ENCODE assay signal across 8 cellular contexts in the genomic region with DNA sequence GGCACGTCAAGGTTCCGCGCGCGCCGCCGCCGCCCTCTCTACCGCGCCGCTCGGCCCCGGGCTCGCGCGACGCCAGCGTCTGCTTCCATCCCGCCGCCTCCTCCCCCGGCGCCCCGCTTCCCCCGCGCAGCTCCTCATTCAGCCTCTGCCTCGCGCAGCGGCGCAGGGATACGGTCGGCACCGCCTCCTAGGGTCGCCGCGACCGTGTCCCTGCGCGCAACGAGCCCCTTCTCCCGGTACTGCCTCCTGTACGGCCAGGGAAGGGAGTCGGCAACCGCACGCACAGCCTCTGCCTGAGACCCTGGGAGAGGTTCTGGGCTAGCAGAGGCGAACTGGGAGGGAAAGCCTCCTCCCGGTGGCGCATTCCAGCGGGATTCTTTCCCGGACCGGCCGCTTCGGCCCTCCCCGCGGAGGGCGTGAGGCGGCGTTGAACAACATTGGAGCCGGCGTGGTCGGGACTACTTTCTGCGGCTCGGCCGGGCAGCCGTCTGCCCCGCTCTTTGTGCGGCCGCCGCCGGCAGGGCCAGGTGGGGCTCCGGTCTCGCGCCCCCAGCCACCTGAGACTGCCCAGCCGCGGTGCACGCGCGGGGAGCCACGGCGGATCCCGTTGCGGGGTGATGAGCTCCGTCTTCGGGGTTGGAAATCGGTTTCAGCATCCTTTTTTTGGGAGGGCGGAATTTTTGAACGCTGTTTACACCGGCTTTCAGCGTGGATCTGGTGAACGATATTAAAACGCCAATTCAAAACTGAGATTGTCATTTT. TPM values are rescaled to one million over a fixed set of nuclear protein-coding genes. Genes with fewer than 3 reads are reported as not detected.
DNase-seq lines count a peak whose midpoint lies in the region; ATAC-seq and TF ChIP-seq lines count a peak whose summit lies in the region.

A gene (minus strand): TSS at position 172 of the 762 bp plus-strand sequence. CDS start 309 bp downstream, outside the sequence.

- H3K36me3 ChIP-seq in testis (ENCODE audit: low read depth, missing control alignments), result no peaks in the 10 kb centered on the region

- peaks cover 63% of the 10 kb centered on the region for H3K27me3 Mint-ChIP-seq in activated naive CD8-positive, alpha-beta T cell treated with anti-CD3 and anti-CD28 coated beads, Interleukin-2, amount 10 ng/mL, durations not matched to agents 7 days and 5 days
- H3K27me3 Mint-ChIP-seq in osteocyte (ENCODE audit: unreplicated experiment), result no peaks in the 10 kb centered on the region

- H3K27me3 ChIP-seq in testis, result no peaks in the 10 kb centered on the region

- intact Hi-C loops in Right ventricle myocardium inferior (cut with DNase I), result loop anchor here (5.0 to 10.0 kb wide), 3 partner anchors 60 to 182 kb away; no protein-coding TSS in a partner anchor
- intact Hi-C loops in testis (cut with DNase I; ENCODE audit: low total_unique reads), result no loop called here

- peak within 1 kb of the TSS; percentile 38 for H3K27ac Mint-ChIP-seq in activated naive CD8-positive, alpha-beta T cell treated with anti-CD3 and anti-CD28 coated beads, Interleukin-2, amount 10 ng/mL, durations not matched to agents 7 days and 5 days
- H3K27ac Mint-ChIP-seq in osteocyte (ENCODE audit: unreplicated experiment), result peak within 1 kb of the TSS; percentile 99

- peak within 1 kb of the TSS; percentile 76 for H3K4me3 Mint-ChIP-seq in activated naive CD8-positive, alpha-beta T cell treated with anti-CD3 and anti-CD28 coated beads, Interleukin-2, amount 10 ng/mL, durations not matched to agents 7 days and 5 days
- peak within 1 kb of the TSS; percentile 85 for H3K4me3 Mint-ChIP-seq in osteocyte (ENCODE audit: unreplicated experiment)

- no peak for TF ChIP-seq CTCF in HFF-Myc (IDR thresholded peaks at IDR 0.05; ENCODE audit: low read depth, low read length, missing control alignments)
- TF ChIP-seq CTCF in osteocyte (IDR thresholded peaks at IDR 0.05), result no peak
- no peak for TF ChIP-seq CTCF in testis (IDR thresholded peaks at IDR 0.05)

- peak; percentile 22 for TF ChIP-seq POLR2A in testis (IDR thresholded peaks at IDR 0.05)

- WGBS in testis, 2 donors, result 0% methylated on average over 19 to 88 of the region's 90 CpGs

- no peaks in the 10 kb centered on the region for H3K36me3 Mint-ChIP-seq in activated naive CD8-positive, alpha-beta T cell treated with anti-CD3 and anti-CD28 coated beads, Interleukin-2, amount 10 ng/mL, durations not matched to agents 7 days and 5 days
- no peaks in the 10 kb centered on the region for H3K36me3 Mint-ChIP-seq in osteocyte (ENCODE audit: unreplicated experiment)

- no peaks in the 10 kb centered on the region for H3K9me3 ChIP-seq in testis

- peak; percentile 87 for ATAC-seq in activated naive CD8-positive, alpha-beta T cell treated with anti-CD3 and anti-CD28 coated beads, Interleukin-2, amount 10 ng/mL, durations not matched to agents 7 days and 5 days (ENCODE audit: low read depth)
- ATAC-seq in Right ventricle myocardium inferior, result peak; percentile 98

- POLR2A ChIA-PET in activated naive CD8-positive, alpha-beta T cell treated with anti-CD3 and anti-CD28 coated beads, Interleukin-2, amount 10 ng/mL, durations not matched to agents 7 days and 5 days (lab: Charles Lee), result no interaction called here

- DNase-seq in GDM1 (lab: John Stamatoyannopoulos, UW) (peak; percentile 59), HFF-Myc (ENCODE audit: extremely low read depth, low read depth) (peak; percentile 57), NAMALWA (ENCODE audit: low spot score) (peak; percentile 77), SKM-1 (lab: John Stamatoyannopoulos, UW; ENCODE audit: unreplicated experiment) (peak; percentile 32), Right ventricle myocardium inferior (ENCODE audit: missing footprints) (peak; percentile 94), osteocyte (ENCODE audit: extremely low spot score, unreplicated experiment) (peak; percentile 96), testis (peak; percentile 93)
- peak; percentile 69 for DNase-seq in activated naive CD8-positive, alpha-beta T cell treated with anti-CD3 and anti-CD28 coated beads, Interleukin-2, amount 10 ng/mL, durations not matched to agents 7 days and 5 days

- no peaks in the 10 kb centered on the region for H3K9me3 Mint-ChIP-seq in activated naive CD8-positive, alpha-beta T cell treated with anti-CD3 and anti-CD28 coated beads, Interleukin-2, amount 10 ng/mL, durations not matched to agents 7 days and 5 days
- H3K9me3 Mint-ChIP-seq in osteocyte (ENCODE audit: unreplicated experiment), result no peaks in the 10 kb centered on the region

- H3K27ac ChIP-seq in testis, result peak within 1 kb of the TSS; percentile 97 to 99

- peak within 1 kb of the TSS; percentile 88 for H3K4me3 ChIP-seq in HFF-Myc (replicated peaks; ENCODE audit: low read depth, low read length)
- peak within 1 kb of the TSS; percentile 83 to 88 for H3K4me3 ChIP-seq in testis

- H3K4me1 Mint-ChIP-seq in activated naive CD8-positive, alpha-beta T cell treated with anti-CD3 and anti-CD28 coated beads, Interleukin-2, amount 10 ng/mL, durations not matched to agents 7 days and 5 days, result peaks cover 10% of the 10 kb centered on the region
- peaks cover 28% of the 10 kb centered on the region for H3K4me1 Mint-ChIP-seq in osteocyte (ENCODE audit: unreplicated experiment)

- H3K4me1 ChIP-seq in testis, result peaks cover 11% of the 10 kb centered on the region

RNA-seq across cellular contexts. Expression of the gene that starts here (rescaled TPM):
- total RNA-seq in activated naive CD8-positive, alpha-beta T cell treated with anti-CD3 and anti-CD28 coated beads, Interleukin-2, amount 10 ng/mL, durations not matched to agents 7 days and 5 days, result 1 to 10 TPM in 1 of 2 experiments, under 1 TPM in 1; 0.48 to 1.1 TPM
- total RNA-seq in Right ventricle myocardium inferior (20.1 TPM), osteocyte (41.9 and 48.5 TPM in 2 replicates), testis (10 to 100 TPM; 39.3 to 42.6 TPM)
- polyA plus RNA-seq in testis (ENCODE audit: insufficient read depth, low read depth, low replicate concordance), result 11.5 TPM

Comparison
In these comparisons a context has a peak if more than half of its experiments do, and no peak if none do; other contexts are left out.
1. Peak in every context shown above with its lines: DNase-seq, ATAC-seq, H3K4me3 ChIP-seq and H3K27ac ChIP-seq.
2. RNA of the gene that starts here (total RNA-seq): 39.3 to 42.6 TPM in testis, 41.9 to 48.5 TPM in osteocyte and 20.1 TPM in Right ventricle myocardium inferior (single experiment); 0.48 to 1.1 TPM in activated naive CD8-positive, alpha-beta T cell treated with anti-CD3 and anti-CD28 coated beads, Interleukin-2, amount 10 ng/mL, durations not matched to agents 7 days and 5 days; every median in the first group is over 10 times any median in the second.
3. DNase-seq: peak in every context shown above with its lines; median percentile 96 in osteocyte; 94 in Right ventricle myocardium inferior; 93 in testis; 77 in NAMALWA; 69 in activated naive CD8-positive, alpha-beta T cell treated with anti-CD3 and anti-CD28 coated beads, Interleukin-2, amount 10 ng/mL, durations not matched to agents 7 days and 5 days; 59 in GDM1; 57 in HFF-Myc; 32 in SKM-1.